Comparison of ENCODE assay signal across 12 cellular contexts in the genomic region with DNA sequence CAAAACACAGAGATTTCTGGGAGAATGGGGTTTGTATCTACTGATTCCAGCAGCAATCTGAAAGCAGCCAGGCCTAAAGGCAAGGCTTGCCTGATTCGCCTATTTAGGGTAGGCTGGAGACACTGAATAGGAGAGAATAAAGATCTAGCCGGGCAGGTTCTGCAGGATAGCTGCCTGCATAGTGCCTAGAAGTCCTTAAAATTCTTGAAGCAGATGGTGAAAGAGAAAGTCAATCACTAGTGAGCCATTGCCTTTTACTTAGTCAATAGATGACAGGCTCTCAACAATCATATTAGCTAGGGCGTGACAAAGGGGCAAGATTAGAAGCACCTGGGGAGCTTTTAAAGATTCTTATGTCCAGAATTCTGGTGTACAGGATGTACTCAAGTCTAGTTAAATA.
"Had no signal": no experiment of that assay in that cellular context is flagged by ENCODE, and none has a peak within 500 bp of the region (broad histone marks: within the 10 kb centered on the region; RNA-seq: fewer than 3 reads in every experiment).

No MANE protein-coding gene starts in this region.

- ATAC-seq: foreskin keratinocyte; natural killer cell treated with Interleukin-12 subunit alpha and Interleukin-12 subunit beta and Interleukin-15 and Interleukin-18, amount 100 ng/mL, for 72 hours had no signal

- H3K4me3 ChIP-seq: ascending aorta, sigmoid colon had no signal

- H3K27ac ChIP-seq: ascending aorta, foreskin keratinocyte, sigmoid colon had no signal

- H3K9me3 ChIP-seq: ascending aorta, sigmoid colon had no signal

- H3K36me3 ChIP-seq: ascending aorta, sigmoid colon had no signal

- H3K4me1 ChIP-seq: ascending aorta, foreskin keratinocyte, sigmoid colon had no signal

- DNase-seq: activated CD4-positive, alpha-beta memory T cell treated with anti-CD3 and anti-CD28 coated beads for 36 hours; activated CD4-positive, alpha-beta T cell treated with anti-CD3 and anti-CD28 coated beads for 1 hour; activated naive CD4-positive, alpha-beta T cell; activated T-cell treated with anti-CD3 and anti-CD28 coated beads, Interleukin-2, amount 50 U/mL, for 48 hours; foreskin keratinocyte; head of caudate nucleus; sigmoid colon; stimulated activated naive CD4-positive, alpha-beta T cell; substantia nigra; SW 1271 had no signal

- H3K27me3 ChIP-seq: ascending aorta, foreskin keratinocyte, sigmoid colon had no signal
